Comparison of ENCODE assay signal across 9 cellular contexts in genomic region chr16:66483689-66484452, GRCh38. TPM values are rescaled to one million over a fixed set of nuclear protein-coding genes. Genes with fewer than 3 reads are reported as not detected.
DNase-seq lines count a peak whose midpoint lies in the region; ATAC-seq and TF ChIP-seq lines count a peak whose summit lies in the region.
"Had no signal": no experiment of that assay in that cellular context is flagged by ENCODE, and none has a peak within 500 bp of the region (broad histone marks: within the 10 kb centered on the region; RNA-seq: fewer than 3 reads in every experiment).

No MANE protein-coding gene starts in this region.

- no peak overlapping the region for H3K4me3 Mint-ChIP-seq in CD4-positive, CD25-positive, alpha-beta regulatory T cell
- no peak overlapping the region for H3K4me3 Mint-ChIP-seq in activated T-helper 2 cell treated with anti-CD3 and anti-CD28 coated beads, Interferon-gamma antibody, Interleukin-2, Interleukin-4, amounts not matched to agents 10 μg/mL and 5 μg/mL and 100 μg/mL, durations not matched to agents 14 hours and 24 hours and 36 hours (ENCODE audit: low read depth)

- peaks cover 0 to 20% (median 7%) of the 10 kb centered on the region in 4 donors for H3K4me1 Mint-ChIP-seq in CD4-positive, CD25-positive, alpha-beta regulatory T cell
- H3K4me1 Mint-ChIP-seq in activated T-helper 2 cell treated with anti-CD3 and anti-CD28 coated beads, Interferon-gamma antibody, Interleukin-2, Interleukin-4, amounts not matched to agents 10 μg/mL and 5 μg/mL and 100 μg/mL, durations not matched to agents 14 hours and 24 hours and 36 hours (ENCODE audit: low read depth), result peaks cover 17% of the 10 kb centered on the region

- H3K9me3 ChIP-seq in CD4-positive, CD25-positive, alpha-beta regulatory T cell (ENCODE audit: control insufficient read depth in 2 of 2, low read length in 2 of 2), result no peaks in the 10 kb centered on the region
- H3K9me3 ChIP-seq in thoracic aorta, result no peaks in the 10 kb centered on the region

- no peak overlapping the region for H3K4me3 ChIP-seq in CD4-positive, CD25-positive, alpha-beta regulatory T cell (ENCODE audit: low read depth, low read length)
- no peak overlapping the region for H3K4me3 ChIP-seq in fibroblast of villous mesenchyme (ENCODE audit: low read depth, low read length)
- no peak overlapping the region for H3K4me3 ChIP-seq in thoracic aorta

- POLR2A ChIA-PET in RWPE1 (lab: Yijun Ruan, JAX; ENCODE audit: low non-redundant PET), result no interaction called here

- peak; percentile 65 to 68 for ATAC-seq in CD4-positive, CD25-positive, alpha-beta regulatory T cell (ENCODE audit: low read depth in 2 of 2)
- ATAC-seq in GM19351 (IDR thresholded peaks at IDR 0.05; ENCODE audit: unreplicated experiment), result peak; percentile 85
- ATAC-seq in omental fat pad (ENCODE audit: low FRiP score), result peak; percentile 70
- ATAC-seq in thoracic aorta (ENCODE audit: insufficient number of reproducible peaks, low FRiP score, low read depth), result peak; percentile 62

- H3K27ac ChIP-seq in CD4-positive, CD25-positive, alpha-beta regulatory T cell (ENCODE audit: insufficient read depth, low read length, poor library complexity, severe bottlenecking), result no peak overlapping the region
- H3K27ac ChIP-seq in RWPE1 (no peak overlapping the region), thoracic aorta (no peak overlapping the region)

- CTCF ChIA-PET in RWPE1 (lab: Yijun Ruan, JAX), result interaction anchor here (1.0 to 2.2 kb wide), 2 partner anchors 77 to 126 kb away, joined by 5 to 11 read pairs; no protein-coding TSS in a partner anchor

- no peaks in the 10 kb centered on the region for H3K27me3 ChIP-seq in CD4-positive, CD25-positive, alpha-beta regulatory T cell (ENCODE audit: control insufficient read depth, insufficient read depth, low read length)
- H3K27me3 ChIP-seq in thoracic aorta (replicated peaks; ENCODE audit: insufficient read depth), result no peaks in the 10 kb centered on the region

- peaks cover 14% of the 10 kb centered on the region for H3K4me1 ChIP-seq in CD4-positive, CD25-positive, alpha-beta regulatory T cell (ENCODE audit: control insufficient read depth, insufficient read depth, low read length, poor library complexity, severe bottlenecking)
- H3K4me1 ChIP-seq in thoracic aorta (ENCODE audit: control insufficient read depth in 1 of 2, low read depth in 2 of 2), result peaks cover 17 to 35% of the 10 kb centered on the region in 2 donors

- intact Hi-C loops in activated T-helper 2 cell treated with anti-CD3 and anti-CD28 coated beads, Interferon-gamma antibody, Interleukin-2, Interleukin-4, amounts not matched to agents 10 μg/mL and 5 μg/mL and 100 μg/mL, durations not matched to agents 14 hours and 24 hours and 36 hours (cut with micrococcal nuclease), result loop anchor here (1.0 kb wide), 1 partner anchor 78 kb away; no protein-coding TSS in a partner anchor

- DNase-seq in CD4-positive, CD25-positive, alpha-beta regulatory T cell, result peak; percentile 58 to 71 (median 63)
- DNase-seq in RWPE1 (ENCODE audit: low spot score) (peak; percentile 78), fibroblast of villous mesenchyme (ENCODE audit: low read depth) (peak; percentile 68), omental fat pad (ENCODE audit: low spot score) (peak; percentile 46), thoracic aorta (ENCODE audit: low spot score) (no peak)
- DNase-seq in activated T-helper 2 cell treated with anti-CD3 and anti-CD28 coated beads, Interferon-gamma antibody, Interleukin-2, Interleukin-4, amounts not matched to agents 10 μg/mL and 5 μg/mL and 100 μg/mL, durations not matched to agents 14 hours and 24 hours and 36 hours (ENCODE audit: low spot score), result peak; percentile 58

- no peaks in the 10 kb centered on the region for H3K36me3 Mint-ChIP-seq in CD4-positive, CD25-positive, alpha-beta regulatory T cell
- no peaks in the 10 kb centered on the region for H3K36me3 Mint-ChIP-seq in activated T-helper 2 cell treated with anti-CD3 and anti-CD28 coated beads, Interferon-gamma antibody, Interleukin-2, Interleukin-4, amounts not matched to agents 10 μg/mL and 5 μg/mL and 100 μg/mL, durations not matched to agents 14 hours and 24 hours and 36 hours (ENCODE audit: low read depth)

- no peaks in the 10 kb centered on the region for H3K36me3 ChIP-seq in CD4-positive, CD25-positive, alpha-beta regulatory T cell (ENCODE audit: control insufficient read depth, insufficient read depth, low read length)
- no peaks in the 10 kb centered on the region for H3K36me3 ChIP-seq in thoracic aorta

- peak overlapping the region in 2 of 3 donors; percentile 73 to 76 for H3K27ac Mint-ChIP-seq in CD4-positive, CD25-positive, alpha-beta regulatory T cell
- no peak overlapping the region for H3K27ac Mint-ChIP-seq in activated T-helper 2 cell treated with anti-CD3 and anti-CD28 coated beads, Interferon-gamma antibody, Interleukin-2, Interleukin-4, amounts not matched to agents 10 μg/mL and 5 μg/mL and 100 μg/mL, durations not matched to agents 14 hours and 24 hours and 36 hours

- TF ChIP-seq EP300 in Ishikawa (IDR thresholded peaks at IDR 0.05; ENCODE audit: borderline replicate concordance), result no peak

- no peaks in the 10 kb centered on the region for H3K27me3 Mint-ChIP-seq in CD4-positive, CD25-positive, alpha-beta regulatory T cell
- H3K27me3 Mint-ChIP-seq in activated T-helper 2 cell treated with anti-CD3 and anti-CD28 coated beads, Interferon-gamma antibody, Interleukin-2, Interleukin-4, amounts not matched to agents 10 μg/mL and 5 μg/mL and 100 μg/mL, durations not matched to agents 14 hours and 24 hours and 36 hours (ENCODE audit: low read depth), result no peaks in the 10 kb centered on the region

- H3K9me3 Mint-ChIP-seq in CD4-positive, CD25-positive, alpha-beta regulatory T cell, result no peaks in the 10 kb centered on the region
- H3K9me3 Mint-ChIP-seq in activated T-helper 2 cell treated with anti-CD3 and anti-CD28 coated beads, Interferon-gamma antibody, Interleukin-2, Interleukin-4, amounts not matched to agents 10 μg/mL and 5 μg/mL and 100 μg/mL, durations not matched to agents 14 hours and 24 hours and 36 hours, result no peaks in the 10 kb centered on the region

- peak; percentile 94 for TF ChIP-seq CTCF in RWPE1 (conservative IDR thresholded peaks at IDR 0.05; ENCODE audit: low read depth)
- TF ChIP-seq CTCF in fibroblast of villous mesenchyme (IDR thresholded peaks at IDR 0.05; ENCODE audit: insufficient read depth, low read depth, low read length), result peak; percentile 99
- peak in 2 of 3 donors; percentile 23 to 44 for TF ChIP-seq CTCF in omental fat pad (IDR thresholded peaks at IDR 0.05)
- TF ChIP-seq CTCF in thoracic aorta (IDR thresholded peaks at IDR 0.05), result peak; percentile 91

- TF ChIP-seq RAD21 in Ishikawa (IDR thresholded peaks at IDR 0.05; ENCODE audit: low read depth), result peak; percentile 96

TF ChIP-seq in Ishikawa, 13 proteins besides CTCF, POLR2A, EP300 and RAD21:
- TF ChIP-seq TCF12 (IDR thresholded peaks at IDR 0.05; ENCODE audit: low read depth), result no peak
- no peak for TF ChIP-seq EGR1 (IDR thresholded peaks at IDR 0.05)
- no peak for TF ChIP-seq YY1 (IDR thresholded peaks at IDR 0.05; ENCODE audit: low read depth)
- TF ChIP-seq REST (IDR thresholded peaks at IDR 0.05; ENCODE audit: low read depth), result no peak
- TF ChIP-seq CREB1 (IDR thresholded peaks at IDR 0.05; ENCODE audit: low read depth), result no peak
- TF ChIP-seq TEAD4 (IDR thresholded peaks at IDR 0.05), result no peak

RNA-seq across cellular contexts. Expression of gene BEAN1, which starts 56.8 kb away (rescaled TPM):
- not detected for total RNA-seq in CD4-positive, CD25-positive, alpha-beta regulatory T cell
- polyA plus RNA-seq in CD4-positive, CD25-positive, alpha-beta regulatory T cell, result under 1 TPM in 2 of 4 donors, not detected in 2; 0.07 to 0.17 TPM
- total RNA-seq in activated T-helper 2 cell treated with anti-CD3 and anti-CD28 coated beads, Interferon-gamma antibody, Interleukin-2, Interleukin-4, amounts not matched to agents 10 μg/mL and 5 μg/mL and 100 μg/mL, durations not matched to agents 14 hours and 24 hours and 36 hours, result not detected in 2 replicates
- under 0.01 and 0.32 TPM in 2 replicates for total RNA-seq in fibroblast of villous mesenchyme
- 1 to 10 TPM in 2 of 4 donors, under 1 TPM in 1, not detected in 1; 0.94 to 2.2 (median 1.3) TPM for total RNA-seq in omental fat pad
- total RNA-seq in thoracic aorta, result under 1 TPM in 1 of 2 donors, not detected in 1; 0.28 TPM
- total RNA-seq: activated CD8-positive, alpha-beta memory T cell treated with anti-CD3 and anti-CD28 coated beads for 36 hours had no signal

Comparison
In these comparisons a context has a peak if more than half of its experiments do, and no peak if none do; other contexts are left out.
1. CTCF ChIP-seq: peak in every context shown above with its lines; median percentile 99 in fibroblast of villous mesenchyme; 94 in RWPE1; 91 in thoracic aorta; 34 in omental fat pad.